8 cellular contexts compared by ENCODE assay signal in the genomic region with DNA sequence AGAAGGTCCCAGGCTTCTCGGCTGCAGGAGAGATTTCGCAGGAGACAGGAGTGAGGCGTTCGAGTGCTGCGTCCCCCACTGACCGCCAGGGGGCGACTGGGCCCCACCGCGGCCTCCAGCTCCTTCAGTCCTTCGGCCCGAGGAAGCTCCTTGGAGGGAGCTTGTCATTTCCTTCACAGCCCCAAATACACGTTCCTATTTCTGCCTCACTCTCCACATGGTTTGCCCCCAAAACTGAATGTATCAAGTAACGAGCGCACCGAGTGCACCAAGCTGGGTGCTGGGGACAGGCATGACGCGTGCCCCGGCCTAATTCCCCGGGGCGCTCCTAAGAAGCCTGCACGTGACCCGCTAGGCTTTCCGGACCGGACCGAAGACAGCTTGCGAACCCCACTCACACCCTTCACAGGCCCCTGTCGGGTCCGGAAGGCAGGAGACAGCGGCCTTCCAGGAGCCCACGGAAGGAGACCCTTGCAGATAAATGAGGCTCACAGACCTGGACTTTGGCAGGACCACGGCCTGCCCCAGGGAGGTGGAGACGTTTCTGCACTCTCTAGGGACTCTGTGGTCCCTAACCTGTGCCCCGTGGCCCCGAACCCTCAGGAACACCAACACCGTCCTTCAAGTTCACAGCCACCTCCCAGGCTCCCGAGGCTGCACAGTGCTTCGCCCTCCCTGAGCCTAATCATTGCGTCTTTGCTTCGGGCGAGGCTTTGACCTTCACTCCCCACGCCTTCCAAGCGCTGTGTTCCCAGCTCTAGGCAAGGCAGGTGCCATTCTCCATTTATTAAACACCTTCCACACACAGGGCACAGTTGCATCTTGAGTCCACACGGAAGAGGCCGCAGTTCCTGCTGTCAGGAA. TPM values are rescaled to one million over a fixed set of nuclear protein-coding genes. Genes with fewer than 3 reads are reported as not detected.
A peak's percentile ranks its signal among the peaks of the same experiment; 100 is the strongest.
DNase-seq lines count a peak whose midpoint lies in the region; ATAC-seq and TF ChIP-seq lines count a peak whose summit lies in the region.

No MANE protein-coding gene starts in this region.

- ATAC-seq in GM21367 (IDR thresholded peaks at IDR 0.05; ENCODE audit: unreplicated experiment) (peak; percentile 49), GM19455 (IDR thresholded peaks at IDR 0.05; ENCODE audit: unreplicated experiment) (no peak)

- no peak overlapping the region for H3K27ac ChIP-seq in subcutaneous abdominal adipose tissue (ENCODE audit: low read depth, low read length)

- no peaks in the 10 kb centered on the region for H3K9me3 ChIP-seq in subcutaneous abdominal adipose tissue (ENCODE audit: control insufficient read depth in 5 of 5, low read length in 5 of 5)

- H3K27me3 ChIP-seq in subcutaneous abdominal adipose tissue (ENCODE audit: control insufficient read depth in 5 of 5, insufficient read depth in 4 of 5, low read length in 5 of 5), result peaks cover 0 to 17% (median 6%) of the 10 kb centered on the region in 5 donors

- peak overlapping the region in 4 of 5 donors; percentile 44 to 60 (median 52) for H3K4me3 ChIP-seq in subcutaneous abdominal adipose tissue (ENCODE audit: low read depth in 1 of 5, low read length in 5 of 5)

- H3K4me1 Mint-ChIP-seq in activated CD4-positive, alpha-beta T cell treated with anti-CD3 and anti-CD28 coated beads, Interleukin-2, amount 10 ng/mL, durations not matched to agents 24 days and 14 days, result peaks cover 4% of the 10 kb centered on the region

- H3K27me3 Mint-ChIP-seq in activated CD4-positive, alpha-beta T cell treated with anti-CD3 and anti-CD28 coated beads, Interleukin-2, amount 10 ng/mL, durations not matched to agents 24 days and 14 days, result no peaks in the 10 kb centered on the region

- H3K4me1 ChIP-seq in subcutaneous abdominal adipose tissue (ENCODE audit: control insufficient read depth in 5 of 5, insufficient read depth in 5 of 5, low read length in 5 of 5), result peaks cover 0 to 22% (median 13%) of the 10 kb centered on the region in 5 donors

- TF ChIP-seq POLR2A in erythroblast (IDR thresholded peaks at IDR 0.05; ENCODE audit: low read length), result no peak

- intact Hi-C loops in activated CD4-positive, alpha-beta T cell treated with anti-CD3 and anti-CD28 coated beads, Interleukin-2, amount 10 ng/mL, durations not matched to agents 24 days and 14 days (cut with micrococcal nuclease), result loop anchor here (2.0 kb wide), 1 partner anchor 339 kb away; no protein-coding TSS in a partner anchor

- DNase-seq in COR-L47 (lab: John Stamatoyannopoulos, UW), result peak; percentile 18
- DNase-seq in NAMALWA (ENCODE audit: low spot score), result peak; percentile 64
- DNase-seq in activated CD4-positive, alpha-beta T cell treated with anti-CD3 and anti-CD28 coated beads, Interleukin-2, amount 10 ng/mL, durations not matched to agents 24 days and 14 days, result peak; percentile 87
- DNase-seq in erythroblast (lab: John Stamatoyannopoulos, UW), result peak; percentile 56 to 73
- peak; percentile 46 for DNase-seq in mucosa of gallbladder (ENCODE audit: low spot score)

- H3K9me3 Mint-ChIP-seq in activated CD4-positive, alpha-beta T cell treated with anti-CD3 and anti-CD28 coated beads, Interleukin-2, amount 10 ng/mL, durations not matched to agents 24 days and 14 days, result no peaks in the 10 kb centered on the region

- H3K4me3 Mint-ChIP-seq in activated CD4-positive, alpha-beta T cell treated with anti-CD3 and anti-CD28 coated beads, Interleukin-2, amount 10 ng/mL, durations not matched to agents 24 days and 14 days, result no peak overlapping the region

- no peak overlapping the region for H3K27ac Mint-ChIP-seq in activated CD4-positive, alpha-beta T cell treated with anti-CD3 and anti-CD28 coated beads, Interleukin-2, amount 10 ng/mL, durations not matched to agents 24 days and 14 days

- H3K36me3 ChIP-seq in subcutaneous abdominal adipose tissue (ENCODE audit: control insufficient read depth in 5 of 5, insufficient read depth in 5 of 5, low read length in 5 of 5), result no peaks in the 10 kb centered on the region

- peak overlapping the region in 1 of 5 donors; percentile 65 for H3K9ac ChIP-seq in subcutaneous abdominal adipose tissue (ENCODE audit: low read length in 5 of 5)

- no peaks in the 10 kb centered on the region for H3K36me3 Mint-ChIP-seq in activated CD4-positive, alpha-beta T cell treated with anti-CD3 and anti-CD28 coated beads, Interleukin-2, amount 10 ng/mL, durations not matched to agents 24 days and 14 days (ENCODE audit: low read depth)

RNA-seq across cellular contexts. Expression of gene FAHD2A, which starts 13.0 kb away (rescaled TPM):
- total RNA-seq in activated CD4-positive, alpha-beta T cell treated with anti-CD3 and anti-CD28 coated beads, Interleukin-2, amount 10 ng/mL, durations not matched to agents 24 days and 14 days, result 35.8 and 36.0 TPM in 2 replicates
- total RNA-seq in mucosa of gallbladder, result 47.4 TPM

Comparison
In these comparisons a context has a peak if more than half of its experiments do, and no peak if none do; other contexts are left out.
1. DNase-seq: peak in every context shown above with its lines; median percentile 87 in activated CD4-positive, alpha-beta T cell treated with anti-CD3 and anti-CD28 coated beads, Interleukin-2, amount 10 ng/mL, durations not matched to agents 24 days and 14 days; 64 in erythroblast; 64 in NAMALWA; 46 in mucosa of gallbladder; 18 in COR-L47.